Comparison of ENCODE assay signal across 1 cellular context in the genomic region with DNA sequence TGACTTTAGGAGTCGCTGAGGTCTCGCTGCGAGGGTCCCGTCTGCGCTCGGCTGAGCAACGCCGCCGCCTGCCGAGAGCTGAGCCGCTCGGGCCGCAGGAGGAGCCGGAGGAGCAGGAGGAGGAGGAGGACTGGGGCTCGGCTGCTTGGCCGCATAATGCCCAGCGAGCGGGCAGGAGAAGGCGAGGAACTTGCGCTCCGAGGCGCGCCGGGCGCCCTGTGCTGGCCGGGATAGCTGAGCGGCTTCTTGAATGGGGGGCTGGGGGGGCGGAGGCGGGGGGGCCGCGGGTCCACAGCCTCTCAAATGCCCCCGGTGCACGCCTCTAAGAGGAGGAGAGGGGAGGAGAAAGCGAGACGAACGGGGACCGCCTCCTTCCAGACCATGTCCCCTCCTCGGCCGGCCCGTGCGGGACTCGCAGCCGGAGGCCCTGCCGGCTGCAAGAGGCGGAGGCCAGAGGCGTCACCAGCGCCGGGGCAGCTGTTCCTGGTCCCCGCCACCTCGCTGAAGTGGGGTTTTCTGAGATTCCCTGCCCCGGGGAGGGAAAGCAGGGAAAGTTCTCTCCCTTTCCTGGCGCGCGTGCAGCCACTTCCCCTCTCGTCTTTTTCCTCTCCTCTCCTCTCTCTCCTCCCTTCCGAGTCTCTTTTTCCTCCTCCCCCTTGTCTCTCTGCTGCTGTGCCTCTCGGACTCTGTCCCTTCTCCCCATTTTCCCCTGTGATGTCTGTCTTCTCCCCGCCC.
A peak's percentile ranks its signal among the peaks of the same experiment; 100 is the strongest.
TF ChIP-seq lines count a peak whose summit lies in the region.

A gene with protein sequence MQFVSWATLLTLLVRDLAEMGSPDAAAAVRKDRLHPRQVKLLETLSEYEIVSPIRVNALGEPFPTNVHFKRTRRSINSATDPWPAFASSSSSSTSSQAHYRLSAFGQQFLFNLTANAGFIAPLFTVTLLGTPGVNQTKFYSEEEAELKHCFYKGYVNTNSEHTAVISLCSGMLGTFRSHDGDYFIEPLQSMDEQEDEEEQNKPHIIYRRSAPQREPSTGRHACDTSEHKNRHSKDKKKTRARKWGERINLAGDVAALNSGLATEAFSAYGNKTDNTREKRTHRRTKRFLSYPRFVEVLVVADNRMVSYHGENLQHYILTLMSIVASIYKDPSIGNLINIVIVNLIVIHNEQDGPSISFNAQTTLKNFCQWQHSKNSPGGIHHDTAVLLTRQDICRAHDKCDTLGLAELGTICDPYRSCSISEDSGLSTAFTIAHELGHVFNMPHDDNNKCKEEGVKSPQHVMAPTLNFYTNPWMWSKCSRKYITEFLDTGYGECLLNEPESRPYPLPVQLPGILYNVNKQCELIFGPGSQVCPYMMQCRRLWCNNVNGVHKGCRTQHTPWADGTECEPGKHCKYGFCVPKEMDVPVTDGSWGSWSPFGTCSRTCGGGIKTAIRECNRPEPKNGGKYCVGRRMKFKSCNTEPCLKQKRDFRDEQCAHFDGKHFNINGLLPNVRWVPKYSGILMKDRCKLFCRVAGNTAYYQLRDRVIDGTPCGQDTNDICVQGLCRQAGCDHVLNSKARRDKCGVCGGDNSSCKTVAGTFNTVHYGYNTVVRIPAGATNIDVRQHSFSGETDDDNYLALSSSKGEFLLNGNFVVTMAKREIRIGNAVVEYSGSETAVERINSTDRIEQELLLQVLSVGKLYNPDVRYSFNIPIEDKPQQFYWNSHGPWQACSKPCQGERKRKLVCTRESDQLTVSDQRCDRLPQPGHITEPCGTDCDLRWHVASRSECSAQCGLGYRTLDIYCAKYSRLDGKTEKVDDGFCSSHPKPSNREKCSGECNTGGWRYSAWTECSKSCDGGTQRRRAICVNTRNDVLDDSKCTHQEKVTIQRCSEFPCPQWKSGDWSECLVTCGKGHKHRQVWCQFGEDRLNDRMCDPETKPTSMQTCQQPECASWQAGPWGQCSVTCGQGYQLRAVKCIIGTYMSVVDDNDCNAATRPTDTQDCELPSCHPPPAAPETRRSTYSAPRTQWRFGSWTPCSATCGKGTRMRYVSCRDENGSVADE (N-terminal part only) (minus strand): TSS at position 220 of the 735 bp plus-strand sequence. CDS start 343 bp downstream, outside the sequence.

TF ChIP-seq in HEK293, 187 proteins besides CTCF, POLR2A, EP300 and RAD21 (continued from another document and continues in another):
- TF ChIP-seq, protein P1, sequence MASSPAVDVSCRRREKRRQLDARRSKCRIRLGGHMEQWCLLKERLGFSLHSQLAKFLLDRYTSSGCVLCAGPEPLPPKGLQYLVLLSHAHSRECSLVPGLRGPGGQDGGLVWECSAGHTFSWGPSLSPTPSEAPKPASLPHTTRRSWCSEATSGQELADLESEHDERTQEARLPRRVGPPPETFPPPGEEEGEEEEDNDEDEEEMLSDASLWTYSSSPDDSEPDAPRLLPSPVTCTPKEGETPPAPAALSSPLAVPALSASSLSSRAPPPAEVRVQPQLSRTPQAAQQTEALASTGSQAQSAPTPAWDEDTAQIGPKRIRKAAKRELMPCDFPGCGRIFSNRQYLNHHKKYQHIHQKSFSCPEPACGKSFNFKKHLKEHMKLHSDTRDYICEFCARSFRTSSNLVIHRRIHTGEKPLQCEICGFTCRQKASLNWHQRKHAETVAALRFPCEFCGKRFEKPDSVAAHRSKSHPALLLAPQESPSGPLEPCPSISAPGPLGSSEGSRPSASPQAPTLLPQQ (tag by site-specific recombination; IDR thresholded peaks at IDR 0.05) = peak; percentile 30; the same call in 1 of the 2 replicates
- TF ChIP-seq, protein P2, sequence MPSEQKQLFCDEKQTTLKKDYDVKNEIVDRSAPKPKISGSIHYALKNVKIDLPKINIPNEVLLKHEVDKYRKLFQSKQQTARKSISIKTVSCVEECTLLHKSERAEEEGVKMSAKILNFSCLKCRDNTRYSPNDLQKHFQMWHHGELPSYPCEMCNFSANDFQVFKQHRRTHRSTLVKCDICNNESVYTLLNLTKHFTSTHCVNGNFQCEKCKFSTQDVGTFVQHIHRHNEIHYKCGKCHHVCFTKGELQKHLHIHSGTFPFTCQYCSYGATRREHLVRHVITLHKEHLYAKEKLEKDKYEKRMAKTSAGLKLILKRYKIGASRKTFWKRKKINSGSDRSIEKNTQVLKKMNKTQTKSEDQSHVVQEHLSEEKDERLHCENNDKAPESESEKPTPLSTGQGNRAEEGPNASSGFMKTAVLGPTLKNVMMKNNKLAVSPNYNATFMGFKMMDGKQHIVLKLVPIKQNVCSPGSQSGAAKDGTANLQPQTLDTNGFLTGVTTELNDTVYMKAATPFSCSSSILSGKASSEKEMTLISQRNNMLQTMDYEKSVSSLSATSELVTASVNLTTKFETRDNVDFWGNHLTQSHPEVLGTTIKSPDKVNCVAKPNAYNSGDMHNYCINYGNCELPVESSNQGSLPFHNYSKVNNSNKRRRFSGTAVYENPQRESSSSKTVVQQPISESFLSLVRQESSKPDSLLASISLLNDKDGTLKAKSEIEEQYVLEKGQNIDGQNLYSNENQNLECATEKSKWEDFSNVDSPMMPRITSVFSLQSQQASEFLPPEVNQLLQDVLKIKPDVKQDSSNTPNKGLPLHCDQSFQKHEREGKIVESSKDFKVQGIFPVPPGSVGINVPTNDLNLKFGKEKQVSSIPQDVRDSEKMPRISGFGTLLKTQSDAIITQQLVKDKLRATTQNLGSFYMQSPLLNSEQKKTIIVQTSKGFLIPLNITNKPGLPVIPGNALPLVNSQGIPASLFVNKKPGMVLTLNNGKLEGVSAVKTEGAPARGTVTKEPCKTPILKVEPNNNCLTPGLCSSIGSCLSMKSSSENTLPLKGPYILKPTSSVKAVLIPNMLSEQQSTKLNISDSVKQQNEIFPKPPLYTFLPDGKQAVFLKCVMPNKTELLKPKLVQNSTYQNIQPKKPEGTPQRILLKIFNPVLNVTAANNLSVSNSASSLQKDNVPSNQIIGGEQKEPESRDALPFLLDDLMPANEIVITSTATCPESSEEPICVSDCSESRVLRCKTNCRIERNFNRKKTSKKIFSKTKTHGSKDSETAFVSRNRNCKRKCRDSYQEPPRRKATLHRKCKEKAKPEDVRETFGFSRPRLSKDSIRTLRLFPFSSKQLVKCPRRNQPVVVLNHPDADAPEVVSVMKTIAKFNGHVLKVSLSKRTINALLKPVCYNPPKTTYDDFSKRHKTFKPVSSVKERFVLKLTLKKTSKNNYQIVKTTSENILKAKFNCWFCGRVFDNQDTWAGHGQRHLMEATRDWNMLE (tag by site-specific recombination; conservative IDR thresholded peaks at IDR 0.05; ENCODE audit: low read depth) = no peak
- TF ChIP-seq, protein P3, sequence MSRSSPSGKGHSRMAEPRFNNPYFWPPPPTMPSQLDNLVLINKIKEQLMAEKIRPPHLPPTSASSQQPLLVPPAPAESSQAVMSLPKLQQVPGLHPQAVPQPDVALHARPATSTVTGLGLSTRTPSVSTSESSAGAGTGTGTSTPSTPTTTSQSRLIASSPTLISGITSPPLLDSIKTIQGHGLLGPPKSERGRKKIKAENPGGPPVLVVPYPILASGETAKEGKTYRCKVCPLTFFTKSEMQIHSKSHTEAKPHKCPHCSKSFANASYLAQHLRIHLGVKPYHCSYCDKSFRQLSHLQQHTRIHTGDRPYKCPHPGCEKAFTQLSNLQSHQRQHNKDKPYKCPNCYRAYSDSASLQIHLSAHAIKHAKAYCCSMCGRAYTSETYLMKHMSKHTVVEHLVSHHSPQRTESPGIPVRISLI (tag by site-specific recombination; IDR thresholded peaks at IDR 0.05) = no peak
- TF ChIP-seq ZNF146 (tag by site-specific recombination; IDR thresholded peaks at IDR 0.05) (no peak), ZNF501 (tag by site-specific recombination; IDR thresholded peaks at IDR 0.05) (peak; percentile 54; the same call in 1 of the 2 replicates), ZNF529 (tag by site-specific recombination; IDR thresholded peaks at IDR 0.05; ENCODE audit: insufficient replicate concordance) (no peak), ZNF621 (tag by site-specific recombination; IDR thresholded peaks at IDR 0.05) (no peak), ZFP69B (tag by site-specific recombination; IDR thresholded peaks at IDR 0.05) (peak; percentile 44; the same call in 1 of the 2 replicates), ZNF521 (tag by site-specific recombination; IDR thresholded peaks at IDR 0.05) (no peak), KLF7 (tag by site-specific recombination; IDR thresholded peaks at IDR 0.05; ENCODE audit: borderline replicate concordance) (no peak)
- TF ChIP-seq, protein P4, sequence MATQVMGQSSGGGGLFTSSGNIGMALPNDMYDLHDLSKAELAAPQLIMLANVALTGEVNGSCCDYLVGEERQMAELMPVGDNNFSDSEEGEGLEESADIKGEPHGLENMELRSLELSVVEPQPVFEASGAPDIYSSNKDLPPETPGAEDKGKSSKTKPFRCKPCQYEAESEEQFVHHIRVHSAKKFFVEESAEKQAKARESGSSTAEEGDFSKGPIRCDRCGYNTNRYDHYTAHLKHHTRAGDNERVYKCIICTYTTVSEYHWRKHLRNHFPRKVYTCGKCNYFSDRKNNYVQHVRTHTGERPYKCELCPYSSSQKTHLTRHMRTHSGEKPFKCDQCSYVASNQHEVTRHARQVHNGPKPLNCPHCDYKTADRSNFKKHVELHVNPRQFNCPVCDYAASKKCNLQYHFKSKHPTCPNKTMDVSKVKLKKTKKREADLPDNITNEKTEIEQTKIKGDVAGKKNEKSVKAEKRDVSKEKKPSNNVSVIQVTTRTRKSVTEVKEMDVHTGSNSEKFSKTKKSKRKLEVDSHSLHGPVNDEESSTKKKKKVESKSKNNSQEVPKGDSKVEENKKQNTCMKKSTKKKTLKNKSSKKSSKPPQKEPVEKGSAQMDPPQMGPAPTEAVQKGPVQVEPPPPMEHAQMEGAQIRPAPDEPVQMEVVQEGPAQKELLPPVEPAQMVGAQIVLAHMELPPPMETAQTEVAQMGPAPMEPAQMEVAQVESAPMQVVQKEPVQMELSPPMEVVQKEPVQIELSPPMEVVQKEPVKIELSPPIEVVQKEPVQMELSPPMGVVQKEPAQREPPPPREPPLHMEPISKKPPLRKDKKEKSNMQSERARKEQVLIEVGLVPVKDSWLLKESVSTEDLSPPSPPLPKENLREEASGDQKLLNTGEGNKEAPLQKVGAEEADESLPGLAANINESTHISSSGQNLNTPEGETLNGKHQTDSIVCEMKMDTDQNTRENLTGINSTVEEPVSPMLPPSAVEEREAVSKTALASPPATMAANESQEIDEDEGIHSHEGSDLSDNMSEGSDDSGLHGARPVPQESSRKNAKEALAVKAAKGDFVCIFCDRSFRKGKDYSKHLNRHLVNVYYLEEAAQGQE (tag by site-specific recombination; IDR thresholded peaks at IDR 0.05) = peak; percentile 55; the same call in 1 of the 2 replicates
- TF ChIP-seq, protein P5, sequence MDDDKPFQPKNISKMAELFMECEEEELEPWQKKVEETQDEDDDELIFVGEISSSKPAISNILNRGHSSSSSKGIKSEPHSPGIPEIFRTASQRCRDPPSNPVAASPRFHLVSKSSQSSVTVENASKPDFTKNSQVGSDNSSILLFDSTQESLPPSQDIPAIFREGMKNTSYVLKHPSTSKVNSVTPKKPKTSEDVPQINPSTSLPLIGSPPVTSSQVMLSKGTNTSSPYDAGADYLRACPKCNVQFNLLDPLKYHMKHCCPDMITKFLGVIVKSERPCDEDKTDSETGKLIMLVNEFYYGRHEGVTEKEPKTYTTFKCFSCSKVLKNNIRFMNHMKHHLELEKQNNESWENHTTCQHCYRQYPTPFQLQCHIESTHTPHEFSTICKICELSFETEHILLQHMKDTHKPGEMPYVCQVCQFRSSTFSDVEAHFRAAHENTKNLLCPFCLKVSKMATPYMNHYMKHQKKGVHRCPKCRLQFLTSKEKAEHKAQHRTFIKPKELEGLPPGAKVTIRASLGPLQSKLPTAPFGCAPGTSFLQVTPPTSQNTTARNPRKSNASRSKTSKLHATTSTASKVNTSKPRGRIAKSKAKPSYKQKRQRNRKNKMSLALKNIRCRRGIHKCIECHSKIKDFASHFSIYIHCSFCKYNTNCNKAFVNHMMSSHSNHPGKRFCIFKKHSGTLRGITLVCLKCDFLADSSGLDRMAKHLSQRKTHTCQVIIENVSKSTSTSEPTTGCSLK (tag by site-specific recombination; IDR thresholded peaks at IDR 0.05) = no peak
- TF ChIP-seq, protein P6, sequence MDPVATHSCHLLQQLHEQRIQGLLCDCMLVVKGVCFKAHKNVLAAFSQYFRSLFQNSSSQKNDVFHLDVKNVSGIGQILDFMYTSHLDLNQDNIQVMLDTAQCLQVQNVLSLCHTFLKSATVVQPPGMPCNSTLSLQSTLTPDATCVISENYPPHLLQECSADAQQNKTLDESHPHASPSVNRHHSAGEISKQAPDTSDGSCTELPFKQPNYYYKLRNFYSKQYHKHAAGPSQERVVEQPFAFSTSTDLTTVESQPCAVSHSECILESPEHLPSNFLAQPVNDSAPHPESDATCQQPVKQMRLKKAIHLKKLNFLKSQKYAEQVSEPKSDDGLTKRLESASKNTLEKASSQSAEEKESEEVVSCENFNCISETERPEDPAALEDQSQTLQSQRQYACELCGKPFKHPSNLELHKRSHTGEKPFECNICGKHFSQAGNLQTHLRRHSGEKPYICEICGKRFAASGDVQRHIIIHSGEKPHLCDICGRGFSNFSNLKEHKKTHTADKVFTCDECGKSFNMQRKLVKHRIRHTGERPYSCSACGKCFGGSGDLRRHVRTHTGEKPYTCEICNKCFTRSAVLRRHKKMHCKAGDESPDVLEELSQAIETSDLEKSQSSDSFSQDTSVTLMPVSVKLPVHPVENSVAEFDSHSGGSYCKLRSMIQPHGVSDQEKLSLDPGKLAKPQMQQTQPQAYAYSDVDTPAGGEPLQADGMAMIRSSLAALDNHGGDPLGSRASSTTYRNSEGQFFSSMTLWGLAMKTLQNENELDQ (tag by site-specific recombination; IDR thresholded peaks at IDR 0.05; ENCODE audit: low read depth) = no peak
- TF ChIP-seq, protein P7, sequence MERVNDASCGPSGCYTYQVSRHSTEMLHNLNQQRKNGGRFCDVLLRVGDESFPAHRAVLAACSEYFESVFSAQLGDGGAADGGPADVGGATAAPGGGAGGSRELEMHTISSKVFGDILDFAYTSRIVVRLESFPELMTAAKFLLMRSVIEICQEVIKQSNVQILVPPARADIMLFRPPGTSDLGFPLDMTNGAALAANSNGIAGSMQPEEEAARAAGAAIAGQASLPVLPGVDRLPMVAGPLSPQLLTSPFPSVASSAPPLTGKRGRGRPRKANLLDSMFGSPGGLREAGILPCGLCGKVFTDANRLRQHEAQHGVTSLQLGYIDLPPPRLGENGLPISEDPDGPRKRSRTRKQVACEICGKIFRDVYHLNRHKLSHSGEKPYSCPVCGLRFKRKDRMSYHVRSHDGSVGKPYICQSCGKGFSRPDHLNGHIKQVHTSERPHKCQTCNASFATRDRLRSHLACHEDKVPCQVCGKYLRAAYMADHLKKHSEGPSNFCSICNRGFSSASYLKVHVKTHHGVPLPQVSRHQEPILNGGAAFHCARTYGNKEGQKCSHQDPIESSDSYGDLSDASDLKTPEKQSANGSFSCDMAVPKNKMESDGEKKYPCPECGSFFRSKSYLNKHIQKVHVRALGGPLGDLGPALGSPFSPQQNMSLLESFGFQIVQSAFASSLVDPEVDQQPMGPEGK (tag by site-specific recombination; IDR thresholded peaks at IDR 0.05) = 0 out of 2 replicates have a peak, but pooled peaks have one; percentile 50
- TF ChIP-seq, protein P8, sequence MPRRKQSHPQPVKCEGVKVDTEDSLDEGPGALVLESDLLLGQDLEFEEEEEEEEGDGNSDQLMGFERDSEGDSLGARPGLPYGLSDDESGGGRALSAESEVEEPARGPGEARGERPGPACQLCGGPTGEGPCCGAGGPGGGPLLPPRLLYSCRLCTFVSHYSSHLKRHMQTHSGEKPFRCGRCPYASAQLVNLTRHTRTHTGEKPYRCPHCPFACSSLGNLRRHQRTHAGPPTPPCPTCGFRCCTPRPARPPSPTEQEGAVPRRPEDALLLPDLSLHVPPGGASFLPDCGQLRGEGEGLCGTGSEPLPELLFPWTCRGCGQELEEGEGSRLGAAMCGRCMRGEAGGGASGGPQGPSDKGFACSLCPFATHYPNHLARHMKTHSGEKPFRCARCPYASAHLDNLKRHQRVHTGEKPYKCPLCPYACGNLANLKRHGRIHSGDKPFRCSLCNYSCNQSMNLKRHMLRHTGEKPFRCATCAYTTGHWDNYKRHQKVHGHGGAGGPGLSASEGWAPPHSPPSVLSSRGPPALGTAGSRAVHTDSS (tag by site-specific recombination; IDR thresholded peaks at IDR 0.05) = no peak
